In genomic region chr17:74939534-74939933, GRCh38 we compare ENCODE assay signal across 36 cellular contexts. TPM values are rescaled to one million over a fixed set of nuclear protein-coding genes. Genes with fewer than 3 reads are reported as not detected.
"Had no signal": no experiment of that assay in that cellular context is flagged by ENCODE, and none has a peak within 500 bp of the region (broad histone marks: within the 10 kb centered on the region; RNA-seq: fewer than 3 reads in every experiment).

No MANE protein-coding gene starts in this region.

- ATAC-seq: activated CD4-positive, alpha-beta T cell treated with anti-CD3 and anti-CD28 coated beads for 36 hours; activated CD8-positive, alpha-beta T cell treated with anti-CD3 and anti-CD28 coated beads, Interleukin-2, amount 10 ng/mL, durations not matched to agents 7 days and 5 days; activated naive CD4-positive, alpha-beta T cell treated with anti-CD3 and anti-CD28 coated beads, Interleukin-2, amount 50 U/mL, for 72 hours; activated T-cell treated with anti-CD3 and anti-CD28 coated beads, Interleukin-2, amount 50 U/mL, for 72 hours; gastroesophageal sphincter; heart right ventricle had no signal

- H3K4me1 Mint-ChIP-seq: activated CD4-positive, alpha-beta T cell treated with anti-CD3 and anti-CD28 coated beads for 36 hours; activated naive CD4-positive, alpha-beta T cell treated with anti-CD3 and anti-CD28 coated beads, Interleukin-2, amount 10 ng/mL, durations not matched to agents 7 days and 5 days; central memory CD8-positive, alpha-beta T cell; endodermal cell had no signal

- H3K36me3 ChIP-seq: ascending aorta, brain microvascular endothelial cell, esophagus muscularis mucosa, gastroesophageal sphincter, heart right ventricle had no signal

- H3K9me3 Mint-ChIP-seq: activated CD4-positive, alpha-beta T cell treated with anti-CD3 and anti-CD28 coated beads, Interleukin-2, amount 10 ng/mL, durations not matched to agents 24 days and 14 days; activated naive CD4-positive, alpha-beta T cell treated with anti-CD3 and anti-CD28 coated beads, Interleukin-2, amount 10 ng/mL, durations not matched to agents 7 days and 5 days; activated naive CD4-positive, alpha-beta T cell treated with anti-CD3 and anti-CD28 coated beads, Interleukin-2, amount 50 U/mL, for 72 hours; activated naive CD8-positive, alpha-beta T cell treated with anti-CD3 and anti-CD28 coated beads, Interleukin-2, amount 10 ng/mL, durations not matched to agents 7 days and 5 days; activated T-cell treated with anti-CD3 and anti-CD28 coated beads, Interleukin-2, amount 50 U/mL, for 24 hours; activated T-cell treated with anti-CD3 and anti-CD28 coated beads, Interleukin-2, amount 50 U/mL, for 72 hours; central memory CD8-positive, alpha-beta T cell; dendritic cell treated with granulocyte-macrophage colony-stimulating factor and Interleukin-4, amounts not matched to agents 40 ng/mL and 50 ng/mL, for 4 days; endodermal cell had no signal

- H3K36me3 Mint-ChIP-seq: activated naive CD4-positive, alpha-beta T cell treated with anti-CD3 and anti-CD28 coated beads, Interleukin-2, amount 10 ng/mL, durations not matched to agents 7 days and 5 days; activated naive CD4-positive, alpha-beta T cell treated with anti-CD3 and anti-CD28 coated beads, Interleukin-2, amount 50 U/mL, for 72 hours; activated naive CD8-positive, alpha-beta T cell treated with anti-CD3 and anti-CD28 coated beads, Interleukin-2, amount 10 ng/mL, durations not matched to agents 7 days and 5 days had no signal

- H3K27ac Mint-ChIP-seq: activated CD4-positive, alpha-beta T cell treated with anti-CD3 and anti-CD28 coated beads for 36 hours; activated CD4-positive, alpha-beta T cell treated with anti-CD3 and anti-CD28 coated beads, Interleukin-2, amount 10 ng/mL, durations not matched to agents 24 days and 14 days; activated CD8-positive, alpha-beta T cell treated with anti-CD3 and anti-CD28 coated beads, Interleukin-2, amount 10 ng/mL, durations not matched to agents 7 days and 5 days; activated naive CD4-positive, alpha-beta T cell treated with anti-CD3 and anti-CD28 coated beads, Interleukin-2, amount 10 ng/mL, durations not matched to agents 7 days and 5 days; activated naive CD8-positive, alpha-beta T cell treated with anti-CD3 and anti-CD28 coated beads, Interleukin-2, amount 10 ng/mL, durations not matched to agents 7 days and 5 days; activated T-cell treated with anti-CD3 and anti-CD28 coated beads, Interleukin-2, amount 50 U/mL, for 24 hours; activated T-cell treated with anti-CD3 and anti-CD28 coated beads, Interleukin-2, amount 50 U/mL, for 72 hours; dendritic cell treated with granulocyte-macrophage colony-stimulating factor and Interleukin-4, amounts not matched to agents 40 ng/mL and 50 ng/mL, for 4 days; endodermal cell had no signal

- H3K27ac ChIP-seq: ascending aorta, brain microvascular endothelial cell, coronary artery, dorsolateral prefrontal cortex, esophagus muscularis mucosa, gastroesophageal sphincter, heart right ventricle had no signal

- H3K4me3 Mint-ChIP-seq: activated CD4-positive, alpha-beta T cell treated with anti-CD3 and anti-CD28 coated beads for 36 hours; activated CD4-positive, alpha-beta T cell treated with anti-CD3 and anti-CD28 coated beads, Interleukin-2, amount 10 ng/mL, durations not matched to agents 24 days and 14 days; activated CD8-positive, alpha-beta T cell treated with anti-CD3 and anti-CD28 coated beads, Interleukin-2, amount 10 ng/mL, durations not matched to agents 7 days and 5 days; activated naive CD4-positive, alpha-beta T cell treated with anti-CD3 and anti-CD28 coated beads, Interleukin-2, amount 10 ng/mL, durations not matched to agents 7 days and 5 days; activated naive CD8-positive, alpha-beta T cell treated with anti-CD3 and anti-CD28 coated beads, Interleukin-2, amount 10 ng/mL, durations not matched to agents 7 days and 5 days; activated T-cell treated with anti-CD3 and anti-CD28 coated beads, Interleukin-2, amount 50 U/mL, for 24 hours; activated T-cell treated with anti-CD3 and anti-CD28 coated beads, Interleukin-2, amount 50 U/mL, for 72 hours; central memory CD8-positive, alpha-beta T cell; dendritic cell treated with granulocyte-macrophage colony-stimulating factor and Interleukin-4, amounts not matched to agents 40 ng/mL and 50 ng/mL, for 4 days; endodermal cell had no signal

- H3K9me3 ChIP-seq: ascending aorta, esophagus muscularis mucosa, gastroesophageal sphincter, heart right ventricle had no signal

- H3K4me3 ChIP-seq: ascending aorta, coronary artery, dorsolateral prefrontal cortex, esophagus muscularis mucosa, gastroesophageal sphincter, heart right ventricle had no signal

- DNase-seq: activated CD4-positive, alpha-beta T cell treated with anti-CD3 and anti-CD28 coated beads for 36 hours; activated CD4-positive, alpha-beta T cell treated with anti-CD3 and anti-CD28 coated beads, Interleukin-2, amount 10 ng/mL, durations not matched to agents 24 days and 14 days; activated CD4-positive, alpha-beta T cell treated with anti-CD3 and anti-CD28 coated beads, Interleukin-2, amount 50 U/mL, for 4 hours; activated CD4-positive, CD25-positive, alpha-beta regulatory T cell; activated CD4-positive, CD25-positive, alpha-beta regulatory T cell treated with anti-CD3 and anti-CD28 coated beads, Interleukin-2, amount 50 U/mL, for 72 hours; activated CD8-positive, alpha-beta memory T cell treated with anti-CD3 and anti-CD28 coated beads, Interleukin-2, amount 50 U/mL, for 48 hours; activated CD8-positive, alpha-beta T cell treated with anti-CD3 and anti-CD28 coated beads, Interleukin-2, amount 10 ng/mL, durations not matched to agents 7 days and 5 days; activated gamma-delta T cell; activated naive CD4-positive, alpha-beta T cell; activated naive CD4-positive, alpha-beta T cell treated with anti-CD3 and anti-CD28 coated beads, Interleukin-2, amount 10 ng/mL, durations not matched to agents 7 days and 5 days; activated naive CD8-positive, alpha-beta T cell treated with anti-CD3 and anti-CD28 coated beads, Interleukin-2, amount 10 ng/mL, durations not matched to agents 7 days and 5 days; activated T-cell treated with anti-CD3 and anti-CD28 coated beads for 4 hours; activated T-cell treated with anti-CD3 and anti-CD28 coated beads, Interleukin-2, amount 50 U/mL, for 24 hours; activated T-cell treated with anti-CD3 and anti-CD28 coated beads, Interleukin-2, amount 50 U/mL, for 72 hours; brain microvascular endothelial cell; dorsolateral prefrontal cortex; effector memory CD4-positive, alpha-beta T cell; endodermal cell; foreskin melanocyte; heart right ventricle; T-helper 2 cell had no signal

RNA-seq across cellular contexts. Expression of gene OTOP3, which starts 3.8 kb away (rescaled TPM):
- total RNA-seq: activated CD4-positive, alpha-beta T cell treated with anti-CD3 and anti-CD28 coated beads for 36 hours; activated CD4-positive, alpha-beta T cell treated with anti-CD3 and anti-CD28 coated beads, Interleukin-2, amount 10 ng/mL, durations not matched to agents 24 days and 14 days; activated CD8-positive, alpha-beta T cell treated with anti-CD3 and anti-CD28 coated beads, Interleukin-2, amount 10 ng/mL, durations not matched to agents 7 days and 5 days; activated naive CD4-positive, alpha-beta T cell treated with anti-CD3 and anti-CD28 coated beads, Interleukin-2, amount 50 U/mL, for 72 hours; activated naive CD8-positive, alpha-beta T cell treated with anti-CD3 and anti-CD28 coated beads, Interleukin-2, amount 10 ng/mL, durations not matched to agents 7 days and 5 days; activated T-cell treated with anti-CD3 and anti-CD28 coated beads, Interleukin-2, amount 50 U/mL, for 72 hours; ascending aorta; cardiac septum; cerebellum; dorsolateral prefrontal cortex; endodermal cell; epithelial cell of proximal tubule; esophagus muscularis mucosa; fibroblast of lung; fibroblast of villous mesenchyme; glomerular endothelial cell; heart right ventricle; T-helper 1 cell treated with Interleukin-12 subunit alpha and Interleukin-12 subunit beta and Interleukin-4 antibody, amounts not matched to agents 30 ng/mL and 1 ng/mL, for 36 hours had no signal
- polyA plus RNA-seq: fibroblast of lung, heart right ventricle had no signal

RNA-seq across cellular contexts. Expression of gene OTOP2, which starts 15.5 kb away (rescaled TPM):
- total RNA-seq: activated CD4-positive, alpha-beta T cell treated with anti-CD3 and anti-CD28 coated beads for 36 hours; activated CD4-positive, alpha-beta T cell treated with anti-CD3 and anti-CD28 coated beads, Interleukin-2, amount 10 ng/mL, durations not matched to agents 24 days and 14 days; activated CD8-positive, alpha-beta T cell treated with anti-CD3 and anti-CD28 coated beads, Interleukin-2, amount 10 ng/mL, durations not matched to agents 7 days and 5 days; activated naive CD4-positive, alpha-beta T cell treated with anti-CD3 and anti-CD28 coated beads, Interleukin-2, amount 50 U/mL, for 72 hours; activated naive CD8-positive, alpha-beta T cell treated with anti-CD3 and anti-CD28 coated beads, Interleukin-2, amount 10 ng/mL, durations not matched to agents 7 days and 5 days; activated T-cell treated with anti-CD3 and anti-CD28 coated beads, Interleukin-2, amount 50 U/mL, for 72 hours; ascending aorta; bronchial epithelial cell; cardiac septum; cerebellum; dorsolateral prefrontal cortex; endodermal cell; epithelial cell of proximal tubule; esophagus muscularis mucosa; fibroblast of lung; fibroblast of villous mesenchyme; gastroesophageal sphincter; glomerular endothelial cell; heart right ventricle; T-helper 1 cell treated with Interleukin-12 subunit alpha and Interleukin-12 subunit beta and Interleukin-4 antibody, amounts not matched to agents 30 ng/mL and 1 ng/mL, for 36 hours had no signal
- polyA plus RNA-seq: fibroblast of lung, heart right ventricle had no signal

RNA-seq across cellular contexts. Expression of gene USH1G, which starts 16.5 kb away (rescaled TPM):
- total RNA-seq: activated CD4-positive, alpha-beta T cell treated with anti-CD3 and anti-CD28 coated beads for 36 hours; activated CD4-positive, alpha-beta T cell treated with anti-CD3 and anti-CD28 coated beads, Interleukin-2, amount 10 ng/mL, durations not matched to agents 24 days and 14 days; activated CD8-positive, alpha-beta T cell treated with anti-CD3 and anti-CD28 coated beads, Interleukin-2, amount 10 ng/mL, durations not matched to agents 7 days and 5 days; activated naive CD4-positive, alpha-beta T cell treated with anti-CD3 and anti-CD28 coated beads, Interleukin-2, amount 50 U/mL, for 72 hours; activated naive CD8-positive, alpha-beta T cell treated with anti-CD3 and anti-CD28 coated beads, Interleukin-2, amount 10 ng/mL, durations not matched to agents 7 days and 5 days; activated T-cell treated with anti-CD3 and anti-CD28 coated beads, Interleukin-2, amount 50 U/mL, for 72 hours; ascending aorta; cardiac septum; cerebellum; epithelial cell of proximal tubule; fibroblast of lung; fibroblast of villous mesenchyme; gastroesophageal sphincter; glomerular endothelial cell; heart right ventricle; T-helper 1 cell treated with Interleukin-12 subunit alpha and Interleukin-12 subunit beta and Interleukin-4 antibody, amounts not matched to agents 30 ng/mL and 1 ng/mL, for 36 hours had no signal
- polyA plus RNA-seq: fibroblast of lung, heart right ventricle had no signal

RNA-seq across cellular contexts. Expression of gene HID1, which starts 33.0 kb away (rescaled TPM):
- total RNA-seq: activated CD4-positive, alpha-beta T cell treated with anti-CD3 and anti-CD28 coated beads, Interleukin-2, amount 10 ng/mL, durations not matched to agents 24 days and 14 days had no signal

RNA-seq across cellular contexts. Expression of gene FADS6, which starts 46.1 kb away (rescaled TPM):
- total RNA-seq: activated CD4-positive, alpha-beta T cell treated with anti-CD3 and anti-CD28 coated beads for 36 hours; activated CD4-positive, alpha-beta T cell treated with anti-CD3 and anti-CD28 coated beads, Interleukin-2, amount 10 ng/mL, durations not matched to agents 24 days and 14 days; activated CD8-positive, alpha-beta T cell treated with anti-CD3 and anti-CD28 coated beads, Interleukin-2, amount 10 ng/mL, durations not matched to agents 7 days and 5 days; activated naive CD4-positive, alpha-beta T cell treated with anti-CD3 and anti-CD28 coated beads, Interleukin-2, amount 50 U/mL, for 72 hours; activated naive CD8-positive, alpha-beta T cell treated with anti-CD3 and anti-CD28 coated beads, Interleukin-2, amount 10 ng/mL, durations not matched to agents 7 days and 5 days; activated T-cell treated with anti-CD3 and anti-CD28 coated beads, Interleukin-2, amount 50 U/mL, for 72 hours; ascending aorta; bronchial epithelial cell; cardiac septum; epithelial cell of proximal tubule; fibroblast of lung; fibroblast of villous mesenchyme; glomerular endothelial cell; heart right ventricle; T-helper 1 cell treated with Interleukin-12 subunit alpha and Interleukin-12 subunit beta and Interleukin-4 antibody, amounts not matched to agents 30 ng/mL and 1 ng/mL, for 36 hours had no signal
- polyA plus RNA-seq: fibroblast of lung, heart right ventricle had no signal
